ENCODE assay signal across 21 cellular contexts in genomic region chr15:74530771-74531143, GRCh38. TPM values are rescaled to one million over a fixed set of nuclear protein-coding genes. Genes with fewer than 3 reads are reported as not detected.
DNase-seq lines count a peak whose midpoint lies in the region; ATAC-seq and TF ChIP-seq lines count a peak whose summit lies in the region.
"Had no signal": no experiment of that assay in that cellular context is flagged by ENCODE, and none has a peak within 500 bp of the region (broad histone marks: within the 10 kb centered on the region; RNA-seq: fewer than 3 reads in every experiment).

No MANE protein-coding gene starts in this region.

- peaks cover 16% of the 10 kb centered on the region for H3F3A ChIP-seq in neural progenitor cell (ENCODE audit: low read depth)

- no peaks in the 10 kb centered on the region for H3K9me2 ChIP-seq in HCT116 (ENCODE audit: insufficient read depth)

- no peaks in the 10 kb centered on the region for H3K9me3 Mint-ChIP-seq in neural progenitor cell
- H3K9me3 Mint-ChIP-seq: activated T-helper 2 cell treated with anti-CD3 and anti-CD28 coated beads, Interferon-gamma antibody, Interleukin-2, Interleukin-4, amounts not matched to agents 10 μg/mL and 5 μg/mL and 100 μg/mL, durations not matched to agents 14 hours and 24 hours and 36 hours; immature natural killer cell; natural killer cell treated with Interleukin-12 subunit alpha and Interleukin-12 subunit beta and Interleukin-15 and Interleukin-18, amount 100 ng/mL, for 72 hours; T-helper 2 cell treated with Interferon-gamma antibody and Interleukin-4, amounts not matched to agents 5 μg/mL and 100 μg/mL, for 36 hours had no signal

- H3K27ac ChIP-seq in HCT116 (ENCODE audit: low read depth, low read length), result peak overlapping the region; percentile 16; the same call in 1 of the 2 replicates
- H3K27ac ChIP-seq in Panc1 (ENCODE audit: low read length), result no peak overlapping the region; the same call in 1 of the 2 replicates
- H3K27ac ChIP-seq in epithelial cell of prostate, result peak overlapping the region; percentile 76
- no peak overlapping the region for H3K27ac ChIP-seq in neural progenitor cell
- H3K27ac ChIP-seq: lower lobe of right lung, tibial nerve had no signal

- BruUV-seq in HCT116 (replicated peaks; lab: Mats Ljungman, UMichigan) (no TSS peak), Panc1 (replicated peaks; lab: Mats Ljungman, UMichigan) (no TSS peak)

- peak overlapping the region; percentile 34 for H3K27ac Mint-ChIP-seq in neural progenitor cell
- H3K27ac Mint-ChIP-seq: activated T-helper 2 cell treated with anti-CD3 and anti-CD28 coated beads, Interferon-gamma antibody, Interleukin-2, Interleukin-4, amounts not matched to agents 10 μg/mL and 5 μg/mL and 100 μg/mL, durations not matched to agents 14 hours and 24 hours and 36 hours; immature natural killer cell; natural killer cell treated with Interleukin-12 subunit alpha and Interleukin-12 subunit beta and Interleukin-15 and Interleukin-18, amount 100 ng/mL, for 72 hours; T-helper 2 cell treated with Interferon-gamma antibody and Interleukin-4, amounts not matched to agents 5 μg/mL and 100 μg/mL, for 36 hours had no signal

- POLR2A ChIA-PET in HCT116 (lab: Charles Lee) (interaction anchor here (0.8 to 1.2 kb wide), 2 partner anchors 9 to 15 kb away, joined by 3 to 5 read pairs; no protein-coding TSS in a partner anchor), Panc1 (lab: Charles Lee) (interaction anchor here (0.6 kb wide), 1 partner anchor 10 kb away, joined by 3 read pairs; the partner anchor contains the start of gene ARID3B)

- H3K4me3 Mint-ChIP-seq in neural progenitor cell, result no peak overlapping the region
- H3K4me3 Mint-ChIP-seq: immature natural killer cell; natural killer cell treated with Interleukin-12 subunit alpha and Interleukin-12 subunit beta and Interleukin-15 and Interleukin-18, amount 100 ng/mL, for 72 hours; T-helper 2 cell treated with Interferon-gamma antibody and Interleukin-4, amounts not matched to agents 5 μg/mL and 100 μg/mL, for 36 hours had no signal

- peaks cover 13% of the 10 kb centered on the region for H3K4me1 Mint-ChIP-seq in neural progenitor cell
- H3K4me1 Mint-ChIP-seq: immature natural killer cell had no signal

- DNase-seq in HCT116 (ENCODE audit: low read depth, low spot score), result no peak
- DNase-seq in Panc1 (ENCODE audit: low read depth, low spot score), result no peak
- DNase-seq in epithelial cell of prostate (ENCODE audit: low read depth, low spot score), result no peak
- DNase-seq in neural progenitor cell (ENCODE audit: low spot score), result no peak
- no peak for DNase-seq in sciatic nerve (ENCODE audit: low spot score)
- no peak for DNase-seq in BE2C
- DNase-seq: activated CD4-positive, CD25-positive, alpha-beta regulatory T cell treated with anti-CD3 and anti-CD28 coated beads, Interleukin-2, amount 50 U/mL, for 72 hours; central memory CD4-positive, alpha-beta T cell; GF-D8; immature natural killer cell; lower lobe of right lung; NCI-H1105 treated with DMSO at 0.1 percent for 48 hours; NCI-H2227 treated with DMSO at 0.1 percent for 48 hours; SIG-M5; stimulated activated naive CD4-positive, alpha-beta T cell had no signal

- no peaks in the 10 kb centered on the region for H3K27me3 Mint-ChIP-seq in neural progenitor cell (ENCODE audit: insufficient read depth, low read depth)
- H3K27me3 Mint-ChIP-seq: natural killer cell treated with Interleukin-12 subunit alpha and Interleukin-12 subunit beta and Interleukin-15 and Interleukin-18, amount 100 ng/mL, for 72 hours had no signal

- RAD21 ChIA-PET in HCT116 (lab: Charles Lee; ENCODE audit: low non-redundant PET in 1 of 2, low total read pairs in 2 of 2, uncharacterized antibody in 2 of 2, unreplicated experiment in 2 of 2), result interaction anchor here in 1 of 2 experiments (0.9 kb wide), 1 partner anchor 11 kb away, joined by 5 read pairs; no protein-coding TSS in a partner anchor

- H3K9ac ChIP-seq in HCT116 (ENCODE audit: low read length) (peak overlapping the region; percentile 43), neural progenitor cell (no peak overlapping the region)

- no peak for TF ChIP-seq POLR2A in HCT116 (IDR thresholded peaks at IDR 0.05; ENCODE audit: borderline replicate concordance, extremely low read depth, insufficient read depth, insufficient read length)

- H3K4me1 ChIP-seq in HCT116 (ENCODE audit: control insufficient read depth in 1 of 2, insufficient read depth in 2 of 2, low read length in 2 of 2) (peaks cover 15 to 58% of the 10 kb centered on the region in 2 experiments), Panc1 (ENCODE audit: control insufficient read depth, insufficient read depth, low read length) (peaks cover 9% of the 10 kb centered on the region; the same call in 1 of the 2 replicates), neural progenitor cell (peaks cover 14% of the 10 kb centered on the region), BE2C (no peaks in the 10 kb centered on the region)
- H3K4me1 ChIP-seq: lower lobe of right lung, tibial nerve had no signal

- ATAC-seq in HCT116 (peak; percentile 46), Panc1 (peak; percentile 19), sciatic nerve (no peak), GM21515 (IDR thresholded peaks at IDR 0.05; ENCODE audit: unreplicated experiment) (no peak), HG02642 (IDR thresholded peaks at IDR 0.05; ENCODE audit: poor library complexity, unreplicated experiment) (no peak)
- ATAC-seq: natural killer cell treated with Interleukin-12 subunit alpha and Interleukin-12 subunit beta and Interleukin-15 and Interleukin-18, amount 100 ng/mL, for 72 hours had no signal

- H3K79me2 ChIP-seq in HCT116 (ENCODE audit: insufficient read depth, low read length) (no peaks in the 10 kb centered on the region), neural progenitor cell (ENCODE audit: low read depth) (no peaks in the 10 kb centered on the region)

- H2AFZ ChIP-seq in HCT116 (ENCODE audit: low read depth, low read length, poor library complexity, severe bottlenecking) (no peak overlapping the region), neural progenitor cell (replicated peaks) (no peak overlapping the region)

- H3K4me3 ChIP-seq in HCT116 (replicated peaks in 1 of 2; ENCODE audit: low read depth in 1 of 2, low read length in 2 of 2) (peak overlapping the region in 1 of 2 experiments; percentile 27; a peak in 2 of 4 replicates), Panc1 (ENCODE audit: low read depth in 2 of 2, low read length in 2 of 2) (no peak overlapping the region), neural progenitor cell (no peak overlapping the region), BE2C (ENCODE audit: low read depth, low read length) (no peak overlapping the region)
- H3K4me3 ChIP-seq: lower lobe of right lung, tibial nerve had no signal

- H3K4me2 ChIP-seq in HCT116 (ENCODE audit: low read length) (peak overlapping the region; percentile 76), neural progenitor cell (peak overlapping the region; percentile 44)

- in situ Hi-C loops in Panc1 (cut with HindIII; ENCODE audit: low pct_unique_long_range_greater_than_20kb, low sequenced_read_pairs), result no loop called here

- no peak for TF ChIP-seq RAD21 in HCT116 (IDR thresholded peaks at IDR 0.05; ENCODE audit: low read depth)

- H3K9me3 ChIP-seq in HCT116 (ENCODE audit: control insufficient read depth in 1 of 2, insufficient read depth in 1 of 2, low read depth in 1 of 2, low read length in 2 of 2), result no peaks in the 10 kb centered on the region
- H3K9me3 ChIP-seq in Panc1 (ENCODE audit: control insufficient read depth, insufficient read depth, low read depth, low read length), result no peaks in the 10 kb centered on the region
- no peaks in the 10 kb centered on the region for H3K9me3 ChIP-seq in neural progenitor cell (ENCODE audit: low read depth)
- H3K9me3 ChIP-seq in BE2C, result no peaks in the 10 kb centered on the region
- H3K9me3 ChIP-seq: lower lobe of right lung, tibial nerve had no signal

- H4K20me1 ChIP-seq in HCT116 (ENCODE audit: insufficient read depth), result no peaks in the 10 kb centered on the region
- no peaks in the 10 kb centered on the region for H4K20me1 ChIP-seq in neural progenitor cell (ENCODE audit: low read depth)

- no peaks in the 10 kb centered on the region for H3K36me3 ChIP-seq in HCT116 (ENCODE audit: control insufficient read depth in 1 of 2, insufficient read depth in 2 of 2, low read length in 2 of 2)
- H3K36me3 ChIP-seq in Panc1 (ENCODE audit: control insufficient read depth, insufficient read depth, low read length), result no peaks in the 10 kb centered on the region
- no peaks in the 10 kb centered on the region for H3K36me3 ChIP-seq in neural progenitor cell
- H3K36me3 ChIP-seq in BE2C, result no peaks in the 10 kb centered on the region
- H3K36me3 ChIP-seq: lower lobe of right lung, tibial nerve had no signal

- TF ChIP-seq CTCF in HCT116 (IDR thresholded peaks at IDR 0.05 in 2 of 3, conservative IDR thresholded peaks at IDR 0.05 in 1 of 3; ENCODE audit: borderline replicate concordance in 1 of 3, insufficient read depth in 1 of 3, low read depth in 2 of 3, low read length in 2 of 3), result no peak
- TF ChIP-seq CTCF in Panc1 (IDR thresholded peaks at IDR 0.05), result no peak
- no peak for TF ChIP-seq CTCF in neural progenitor cell (IDR thresholded peaks at IDR 0.05)
- no peak for TF ChIP-seq CTCF in BE2C (IDR thresholded peaks at IDR 0.05; ENCODE audit: low read depth, low read length)

- no peaks in the 10 kb centered on the region for H3K36me3 Mint-ChIP-seq in neural progenitor cell
- H3K36me3 Mint-ChIP-seq: immature natural killer cell; natural killer cell treated with Interleukin-12 subunit alpha and Interleukin-12 subunit beta and Interleukin-15 and Interleukin-18, amount 100 ng/mL, for 72 hours had no signal

- intact Hi-C loops in HCT116 (cut with micrococcal nuclease) (no loop called here), Panc1 (cut with micrococcal nuclease; ENCODE audit: unreplicated experiment) (no loop called here), sciatic nerve (cut with DNase I) (no loop called here)

- H3K27me3 ChIP-seq in HCT116 (ENCODE audit: insufficient read depth, low read length) (no peaks in the 10 kb centered on the region), Panc1 (ENCODE audit: control insufficient read depth, insufficient read depth, low read length) (no peaks in the 10 kb centered on the region), neural progenitor cell (no peaks in the 10 kb centered on the region), BE2C (no peaks in the 10 kb centered on the region)
- H3K27me3 ChIP-seq: tibial nerve had no signal

- CTCF ChIA-PET in HCT116 (lab: Charles Lee), result interaction anchor here (1.0 kb wide), 1 partner anchor 156 kb away, joined by 3 read pairs; no protein-coding TSS in a partner anchor
- CTCF ChIA-PET in Panc1 (lab: Charles Lee), result interaction anchor here (0.6 kb wide), 1 partner anchor 16 kb away, joined by 3 read pairs; no protein-coding TSS in a partner anchor

TF ChIP-seq in HCT116, 20 proteins besides CTCF, POLR2A, EP300 and RAD21 (continues in another document):
- no peak for TF ChIP-seq EZH2 (IDR thresholded peaks at IDR 0.05)
- no peak for TF ChIP-seq TCF7L2 (IDR thresholded peaks at IDR 0.05; ENCODE audit: borderline replicate concordance, extremely low read depth, insufficient read depth, insufficient read length)

RNA-seq across cellular contexts. Expression of gene ARID3B, which starts 10.3 kb away (rescaled TPM):
- total RNA-seq in HCT116 (2021; ENCODE audit: unreplicated experiment) (8.1 TPM), Panc1 (2021; ENCODE audit: unreplicated experiment) (12.7 TPM), neural progenitor cell (ENCODE audit: low replicate concordance) (31.5 and 72.4 TPM in 2 replicates), sciatic nerve (5.5 TPM)
- 7.9 and 10.1 TPM in 2 replicates for polyA plus RNA-seq in HCT116 (2012)
- polyA plus RNA-seq in Panc1 (2012; ENCODE audit: insufficient read length), result 9.6 TPM
- polyA plus RNA-seq in BE2C (2012; ENCODE audit: insufficient read depth, insufficient read length, low read depth), result 34.6 TPM

Comparison
In these comparisons a context has a peak if more than half of its experiments do, and no peak if none do; other contexts are left out.
1. ATAC-seq: peak in HCT116 (single experiment) and Panc1 (single experiment); none in sciatic nerve (single experiment), GM21515 (single experiment) and HG02642 (single experiment).
2. H3K27ac ChIP-seq: peak in HCT116 (single experiment) and epithelial cell of prostate (single experiment); none in Panc1 (single experiment) and neural progenitor cell (single experiment).